12 cellular contexts compared by ENCODE assay signal in the genomic region with DNA sequence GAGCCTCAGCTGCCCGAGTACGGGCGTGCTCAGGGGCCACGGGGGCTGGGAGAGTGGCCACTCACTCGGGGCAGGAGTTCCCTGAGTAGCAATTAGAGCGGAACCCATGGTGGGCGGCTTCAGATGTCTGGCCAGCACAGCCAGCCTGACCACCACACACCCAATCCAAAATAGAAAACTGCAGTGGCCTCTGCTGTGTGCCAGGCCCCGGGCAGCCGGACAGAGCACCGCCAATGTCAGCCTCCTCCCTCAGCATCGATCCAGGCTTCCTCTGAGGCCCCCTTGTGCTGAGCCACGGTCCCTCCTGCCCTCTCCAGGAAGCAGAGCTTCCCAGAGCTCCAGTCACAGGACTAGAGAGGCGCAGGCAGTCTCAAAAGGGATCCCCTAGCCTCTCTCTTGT. TPM values are rescaled to one million over a fixed set of nuclear protein-coding genes. Genes with fewer than 3 reads are reported as not detected.
A peak's percentile ranks its signal among the peaks of the same experiment; 100 is the strongest.
DNase-seq lines count a peak whose midpoint lies in the region; ATAC-seq and TF ChIP-seq lines count a peak whose summit lies in the region.
"Had no signal": no experiment of that assay in that cellular context is flagged by ENCODE, and none has a peak within 500 bp of the region (broad histone marks: within the 10 kb centered on the region; RNA-seq: fewer than 3 reads in every experiment).

No MANE protein-coding gene starts in this region.

- no peaks in the 10 kb centered on the region; the same call in 1 of the 2 replicates for H3K9me3 ChIP-seq in AG04450 (ENCODE audit: control insufficient read depth, insufficient read depth, low read length)
- H3K9me3 ChIP-seq in esophagus squamous epithelium: no peaks in the 10 kb centered on the region

- peak overlapping the region; percentile 90 for H3K4me3 Mint-ChIP-seq in HFFc6
- H3K4me3 Mint-ChIP-seq in neural crest cell: peak overlapping the region; percentile 86
- H3K4me3 Mint-ChIP-seq: stimulated activated effector memory CD8-positive, alpha-beta T cell treated with anti-CD3 and anti-CD28 coated beads, Interleukin-12 subunit alpha, Interleukin-12 subunit beta, amount 100 ng/mL, for 72 hours had no signal

- peaks cover 2% of the 10 kb centered on the region for H3K27me3 ChIP-seq in AG04450 (ENCODE audit: control insufficient read depth, insufficient read depth, low read length)
- H3K27me3 ChIP-seq in esophagus squamous epithelium: peaks cover 0 to 64% (median 3%) of the 10 kb centered on the region in 4 donors
- H3K27me3 ChIP-seq: SJSA1 had no signal

- no peak for TF ChIP-seq POLR2A in esophagus squamous epithelium (IDR thresholded peaks at IDR 0.05)

- H3K27ac ChIP-seq in AG04450 (ENCODE audit: low read depth, low read length): no peak overlapping the region
- H3K27ac ChIP-seq in esophagus squamous epithelium: no peak overlapping the region
- H3K27ac ChIP-seq: SJSA1 had no signal

- TF ChIP-seq CTCF in AG04450 (IDR thresholded peaks at IDR 0.05; ENCODE audit: low read depth, low read length) (peak; percentile 59), HFFc6 (IDR thresholded peaks at IDR 0.05) (peak; percentile 72), fibroblast of pulmonary artery (IDR thresholded peaks at IDR 0.05; ENCODE audit: low read length, missing control alignments) (peak; percentile 61), neural crest cell (conservative IDR thresholded peaks at IDR 0.05) (peak; percentile 16), esophagus squamous epithelium (IDR thresholded peaks at IDR 0.05) (peak in 1 of 6 experiments; percentile 7)

- H3K27me3 Mint-ChIP-seq in HFFc6 (ENCODE audit: insufficient read depth) (no peaks in the 10 kb centered on the region; the same call in 1 of the 2 replicates), neural crest cell (ENCODE audit: low read depth) (peaks cover 55% of the 10 kb centered on the region)

- H3K4me1 ChIP-seq in esophagus squamous epithelium: peaks cover 20 to 37% (median 20%) of the 10 kb centered on the region in 3 donors

- intact Hi-C loops in esophagus squamous epithelium (cut with DNase I): no loop called here

- CTCF ChIA-PET in AG04450 (lab: Charles Lee): interaction anchor here (1.0 to 2.9 kb wide), 5 partner anchors 73 to 217 kb away, joined by 3 to 21 read pairs (median 4); no protein-coding TSS in a partner anchor

- H3K4me3 ChIP-seq in AG04450 (ENCODE audit: low read depth, low read length): peak overlapping the region; percentile 78; the same call in 1 of the 2 replicates
- H3K4me3 ChIP-seq in fibroblast of pulmonary artery (replicated peaks; ENCODE audit: low read depth, low read length): peak overlapping the region; percentile 86
- peak overlapping the region in 2 of 4 donors; percentile 34 to 64 for H3K4me3 ChIP-seq in esophagus squamous epithelium
- H3K4me3 ChIP-seq: SJSA1 had no signal

- peak overlapping the region; percentile 75 for H3K27ac Mint-ChIP-seq in HFFc6
- no peak overlapping the region for H3K27ac Mint-ChIP-seq in neural crest cell (ENCODE audit: unreplicated experiment)
- H3K27ac Mint-ChIP-seq: stimulated activated effector memory CD8-positive, alpha-beta T cell treated with anti-CD3 and anti-CD28 coated beads, Interleukin-12 subunit alpha, Interleukin-12 subunit beta, amount 100 ng/mL, for 72 hours had no signal

- POLR2A ChIA-PET in AG04450 (lab: Yijun Ruan, JAX): no interaction called here

- WGBS in esophagus squamous epithelium, 2 donors: 65% methylated on average over 6 of the region's 13 CpGs; no CpG with 5 or more reads in 1 of the 2 donors

- H3K36me3 Mint-ChIP-seq in HFFc6 (ENCODE audit: low read depth): peaks cover 7% of the 10 kb centered on the region; the same call in 1 of the 2 replicates
- H3K36me3 Mint-ChIP-seq in neural crest cell (ENCODE audit: low read depth): no peaks in the 10 kb centered on the region
- H3K36me3 Mint-ChIP-seq: stimulated activated effector memory CD8-positive, alpha-beta T cell treated with anti-CD3 and anti-CD28 coated beads, Interleukin-12 subunit alpha, Interleukin-12 subunit beta, amount 100 ng/mL, for 72 hours had no signal

- ATAC-seq in GM21528 (IDR thresholded peaks at IDR 0.05; ENCODE audit: low FRiP score, unreplicated experiment) (no peak), GM21576 (IDR thresholded peaks at IDR 0.05; ENCODE audit: unreplicated experiment) (no peak)
- ATAC-seq: stimulated activated effector memory CD8-positive, alpha-beta T cell treated with anti-CD3 and anti-CD28 coated beads, Interleukin-12 subunit alpha, Interleukin-12 subunit beta, amount 100 ng/mL, for 72 hours had no signal

- H3K9me3 Mint-ChIP-seq in HFFc6: no peaks in the 10 kb centered on the region
- no peaks in the 10 kb centered on the region for H3K9me3 Mint-ChIP-seq in neural crest cell
- H3K9me3 Mint-ChIP-seq: stimulated activated effector memory CD8-positive, alpha-beta T cell treated with anti-CD3 and anti-CD28 coated beads, Interleukin-12 subunit alpha, Interleukin-12 subunit beta, amount 100 ng/mL, for 72 hours had no signal

- H3K4me1 Mint-ChIP-seq in HFFc6 (ENCODE audit: low read depth) (peaks cover 37% of the 10 kb centered on the region), neural crest cell (peaks cover 10% of the 10 kb centered on the region)

- H3K36me3 ChIP-seq in esophagus squamous epithelium: no peaks in the 10 kb centered on the region
- H3K36me3 ChIP-seq: SJSA1 had no signal

- no peak for DNase-seq in AG04450 (ENCODE audit: low read depth, low spot score)
- peak; percentile 68 for DNase-seq in HFFc6
- peak; percentile 68 for DNase-seq in fibroblast of pulmonary artery (ENCODE audit: low read depth)
- peak; percentile 25 for DNase-seq in neural crest cell (ENCODE audit: low read depth, low spot score)
- DNase-seq in esophagus squamous epithelium (lab: John Stamatoyannopoulos, UW): no peak
- DNase-seq in NCI-H1048 (lab: John Stamatoyannopoulos, UW): no peak
- DNase-seq: NCI-H2081, small intestine had no signal

RNA-seq across cellular contexts. Expression of a gene that starts 2.7 kb away (rescaled TPM):
- polyA plus RNA-seq in AG04450 (2011; rRNA removed): 22.6 and 25.8 TPM in 2 replicates
- 29.3 and 33.0 TPM in 2 replicates for polyA minus RNA-seq in AG04450 (2011; rRNA and poly(A)+ RNA removed)
- 10 to 100 TPM; 31.5 to 38.4 (median 34.1) TPM for total RNA-seq in HFFc6 (2021; fragmentation: NEBNext Ultra II Directional; extraction: Animal tissue kit (Norgen Biotek cat#: 25700))
- total RNA-seq in neural crest cell (1.5 and 1.7 TPM in 2 replicates), esophagus squamous epithelium (10 to 100 TPM in 1 of 4 donors, 1 to 10 TPM in 3; 1.3 to 10.3 (median 5.2) TPM)

Comparison
In these comparisons a context has a peak if more than half of its experiments do, and no peak if none do; other contexts are left out.
1. DNase-seq: peak in HFFc6 (single experiment), fibroblast of pulmonary artery (single experiment) and neural crest cell (single experiment); none in AG04450 (single experiment), esophagus squamous epithelium (single experiment) and NCI-H1048 (single experiment).